Comparison of ENCODE assay signal across 12 cellular contexts in the genomic region with DNA sequence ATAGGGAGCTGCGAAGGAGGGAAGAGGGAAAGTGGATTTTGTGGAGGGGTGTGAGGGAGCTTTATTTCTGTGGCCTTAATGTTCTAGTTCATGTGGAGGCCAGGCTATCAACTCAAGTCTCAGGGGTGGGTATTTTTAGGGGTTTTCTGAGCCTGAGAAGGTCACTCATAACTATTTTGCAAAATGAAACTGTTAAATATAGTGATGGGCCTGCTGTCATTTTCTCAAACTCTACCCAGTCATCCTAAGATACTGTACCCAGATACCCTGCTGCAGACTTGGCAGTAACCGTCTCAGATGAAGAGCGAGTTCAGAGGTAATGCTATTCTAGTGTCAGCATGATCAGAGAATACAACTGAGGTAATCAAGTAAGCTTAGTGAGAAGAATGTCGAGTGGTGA.
DNase-seq lines count a peak whose midpoint lies in the region; ATAC-seq lines count a peak whose summit lies in the region.
"Had no signal": no experiment of that assay in that cellular context is flagged by ENCODE, and none has a peak within 500 bp of the region (broad histone marks: within the 10 kb centered on the region; RNA-seq: fewer than 3 reads in every experiment).

No MANE protein-coding gene starts in this region.

- no peak for DNase-seq in posterior cingulate gyrus
- no peak for DNase-seq in GM03348 (ENCODE audit: low spot score)
- DNase-seq in SK-N-DZ (ENCODE audit: low spot score): no peak
- DNase-seq: activated CD4-positive, alpha-beta T cell treated with anti-CD3 and anti-CD28 coated beads for 1 hour; activated naive CD4-positive, alpha-beta T cell treated with anti-CD3 and anti-CD28 coated beads, Interleukin-2, amount 50 U/mL, for 16 hours; NCI-H774; T-helper 17 cell had no signal

- intact Hi-C loops in posterior cingulate gyrus (cut with DNase I): no loop called here

- ATAC-seq in GM18508 (IDR thresholded peaks at IDR 0.05; ENCODE audit: insufficient read depth, unreplicated experiment): peak; percentile 81
- ATAC-seq in GM19463 (IDR thresholded peaks at IDR 0.05; ENCODE audit: unreplicated experiment): peak; percentile 86
- ATAC-seq in HG02852 (IDR thresholded peaks at IDR 0.05; ENCODE audit: unreplicated experiment): peak; percentile 79
- peak; percentile 52 for ATAC-seq in HG03520 (IDR thresholded peaks at IDR 0.05; ENCODE audit: unreplicated experiment)
- ATAC-seq in HG03571 (IDR thresholded peaks at IDR 0.05; ENCODE audit: unreplicated experiment): no peak
- ATAC-seq: T-helper 17 cell had no signal
